ENCODE assay signal across 15 cellular contexts in genomic region chr3:185713015-185713414, GRCh38.
"Had no signal": no experiment of that assay in that cellular context is flagged by ENCODE, and none has a peak within 500 bp of the region (broad histone marks: within the 10 kb centered on the region; RNA-seq: fewer than 3 reads in every experiment).

No MANE protein-coding gene starts in this region.

- H3K36me3 Mint-ChIP-seq: activated CD8-positive, alpha-beta memory T cell treated with anti-CD3 and anti-CD28 coated beads, Interleukin-2, amount 10 ng/mL, durations not matched to agents 7 days and 5 days; activated naive CD8-positive, alpha-beta T cell treated with anti-CD3 and anti-CD28 coated beads for 36 hours had no signal

- H3K9me3 Mint-ChIP-seq: activated naive CD8-positive, alpha-beta T cell treated with anti-CD3 and anti-CD28 coated beads for 36 hours; activated T-cell treated with anti-CD3 and anti-CD28 coated beads, Interleukin-2, amount 50 U/mL, for 24 hours; neural crest cell; T-helper 1 cell treated with Interleukin-12 subunit alpha and Interleukin-12 subunit beta and Interleukin-4 antibody, amounts not matched to agents 30 μg/mL and 1 μg/mL, for 36 hours had no signal

- H3K4me3 Mint-ChIP-seq: activated CD8-positive, alpha-beta memory T cell treated with anti-CD3 and anti-CD28 coated beads, Interleukin-2, amount 10 ng/mL, durations not matched to agents 7 days and 5 days; activated naive CD8-positive, alpha-beta T cell treated with anti-CD3 and anti-CD28 coated beads for 36 hours; activated T-cell treated with anti-CD3 and anti-CD28 coated beads, Interleukin-2, amount 50 U/mL, for 24 hours; neural crest cell; T-helper 1 cell treated with Interleukin-12 subunit alpha and Interleukin-12 subunit beta and Interleukin-4 antibody, amounts not matched to agents 30 μg/mL and 1 μg/mL, for 36 hours had no signal

- H3K27ac ChIP-seq: heart left ventricle, pancreas, tibial artery had no signal

- H3K27ac Mint-ChIP-seq: activated CD8-positive, alpha-beta memory T cell treated with anti-CD3 and anti-CD28 coated beads, Interleukin-2, amount 10 ng/mL, durations not matched to agents 7 days and 5 days; activated naive CD8-positive, alpha-beta T cell treated with anti-CD3 and anti-CD28 coated beads for 36 hours; activated T-cell treated with anti-CD3 and anti-CD28 coated beads, Interleukin-2, amount 50 U/mL, for 24 hours; T-helper 1 cell treated with Interleukin-12 subunit alpha and Interleukin-12 subunit beta and Interleukin-4 antibody, amounts not matched to agents 30 μg/mL and 1 μg/mL, for 36 hours had no signal

- H3K4me1 Mint-ChIP-seq: activated CD8-positive, alpha-beta memory T cell treated with anti-CD3 and anti-CD28 coated beads, Interleukin-2, amount 10 ng/mL, durations not matched to agents 7 days and 5 days; activated naive CD8-positive, alpha-beta T cell treated with anti-CD3 and anti-CD28 coated beads for 36 hours had no signal

- ATAC-seq: activated CD8-positive, alpha-beta memory T cell treated with anti-CD3 and anti-CD28 coated beads, Interleukin-2, amount 10 ng/mL, durations not matched to agents 7 days and 5 days; heart left ventricle; left ventricle myocardium superior had no signal

- DNase-seq: activated CD4-positive, alpha-beta T cell treated with anti-CD3 and anti-CD28 coated beads, Interleukin-2, amount 50 U/mL, for 48 hours; activated gamma-delta T cell; activated naive CD8-positive, alpha-beta T cell treated with anti-CD3 and anti-CD28 coated beads for 36 hours; activated T-cell treated with anti-CD3 and anti-CD28 coated beads, Interleukin-2, amount 50 U/mL, for 24 hours; cerebellar nuclear complex; foreskin melanocyte; heart left ventricle; left ventricle myocardium superior; mesendoderm; pancreas; SK-N-SH; tibial artery had no signal
